8 cellular contexts compared by ENCODE assay signal in the genomic region with DNA sequence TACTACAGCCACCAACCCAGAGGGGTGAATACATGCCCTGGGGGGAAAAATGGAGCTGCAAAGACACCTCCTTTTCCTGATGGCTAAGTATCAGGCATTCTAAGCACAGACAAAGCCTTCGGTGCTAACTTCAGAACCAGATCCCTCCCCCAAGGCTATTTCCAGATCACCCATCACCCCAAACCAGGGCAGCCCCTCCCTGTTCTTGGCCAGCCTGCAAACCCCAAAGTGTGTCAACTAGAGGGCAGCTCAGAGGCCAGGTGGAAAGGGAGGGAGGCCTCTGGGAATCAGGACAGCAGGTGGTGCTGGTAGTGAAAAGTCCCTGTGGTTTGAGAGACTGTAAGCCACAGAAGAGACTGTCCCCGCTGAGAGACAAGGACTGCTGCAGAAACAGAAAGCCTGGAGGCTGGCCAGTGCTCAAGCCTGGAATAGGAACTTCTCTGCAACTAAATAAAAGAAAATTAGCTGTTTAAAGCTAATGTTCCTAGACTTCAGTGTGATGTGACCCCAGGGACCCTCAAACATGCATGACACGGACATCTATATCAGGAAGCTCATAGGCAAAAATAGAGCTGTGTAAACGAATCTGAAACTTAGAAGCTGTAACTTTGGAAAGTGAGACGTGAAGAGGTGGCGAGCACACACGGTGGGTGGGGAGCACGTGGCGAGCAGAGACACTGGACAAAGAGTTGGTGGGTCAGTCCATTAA. TPM values are rescaled to one million over a fixed set of nuclear protein-coding genes. Genes with fewer than 3 reads are reported as not detected.
A peak's percentile ranks its signal among the peaks of the same experiment; 100 is the strongest.
DNase-seq lines count a peak whose midpoint lies in the region; ATAC-seq and TF ChIP-seq lines count a peak whose summit lies in the region.

No MANE protein-coding gene starts in this region.

- intact Hi-C loops in heart left ventricle (cut with DNase I): loop anchor here in 6 of 10 donors (2.0 to 10.0 kb wide), 5 partner anchors 34 to 60 kb away; a partner anchor contains a TSS

- peaks cover 24% of the 10 kb centered on the region for H3K4me1 Mint-ChIP-seq in stimulated activated memory B cell treated with anti-CD40 and anti-IgM and Interleukin-4, amounts not matched to agents 10 μg/mL and 1 μg/mL and 100 μg/mL, for 72 hours

- H3K36me3 Mint-ChIP-seq in stimulated activated memory B cell treated with anti-CD40 and anti-IgM and Interleukin-4, amounts not matched to agents 10 μg/mL and 1 μg/mL and 100 μg/mL, for 72 hours: peaks cover 24% of the 10 kb centered on the region

- H3K9me3 ChIP-seq in heart left ventricle: no peaks in the 10 kb centered on the region

- H3K27ac ChIP-seq in heart left ventricle: peak overlapping the region in 11 of 12 donors; percentile 5 to 83 (median 69)

- H3K27ac Mint-ChIP-seq in stimulated activated memory B cell treated with anti-CD40 and anti-IgM and Interleukin-4, amounts not matched to agents 10 μg/mL and 1 μg/mL and 100 μg/mL, for 72 hours: peak overlapping the region; percentile 77

- H3K4me3 ChIP-seq in GM08714 (ENCODE audit: low read length) (peak overlapping the region; percentile 41; the same call in 1 of the 2 replicates), heart left ventricle (peak overlapping the region in 5 of 12 donors; percentile 3 to 23 (median 3))

- DNase-seq in RKO (ENCODE audit: low spot score): peak; percentile 24
- DNase-seq in heart left ventricle: peak; percentile 64 to 82 (median 69)
- no peak for DNase-seq in stimulated activated CD4-positive, alpha-beta T cell treated with anti-CD3 and anti-CD28 coated beads, Interleukin-4, amount 100 ng/mL, for 24 hours
- DNase-seq in DMS114 treated with DMSO at 0.1 percent for 48 hours (lab: John Stamatoyannopoulos, UW; ENCODE audit: unreplicated experiment): no peak

- no peaks in the 10 kb centered on the region for H3K9me3 Mint-ChIP-seq in stimulated activated memory B cell treated with anti-CD40 and anti-IgM and Interleukin-4, amounts not matched to agents 10 μg/mL and 1 μg/mL and 100 μg/mL, for 72 hours

- peak in 8 of 12 donors; percentile 23 to 59 (median 35) for TF ChIP-seq CTCF in heart left ventricle (IDR thresholded peaks at IDR 0.05)

- ATAC-seq in GM19468 (IDR thresholded peaks at IDR 0.05; ENCODE audit: extremely low read depth, unreplicated experiment) (peak; percentile 24), HG03520 (IDR thresholded peaks at IDR 0.05; ENCODE audit: unreplicated experiment) (peak; percentile 52), heart left ventricle (peak; percentile 94 to 97 (median 96))
- ATAC-seq in stimulated activated memory B cell treated with anti-CD40 and anti-IgM and Interleukin-4, amounts not matched to agents 10 μg/mL and 1 μg/mL and 100 μg/mL, for 72 hours: peak; percentile 77

- no peaks in the 10 kb centered on the region for H3K27me3 Mint-ChIP-seq in stimulated activated memory B cell treated with anti-CD40 and anti-IgM and Interleukin-4, amounts not matched to agents 10 μg/mL and 1 μg/mL and 100 μg/mL, for 72 hours

- H3K4me1 ChIP-seq in heart left ventricle: peaks cover 0 to 22% (median 10%) of the 10 kb centered on the region in 12 donors

- no peaks in the 10 kb centered on the region for H3K27me3 ChIP-seq in heart left ventricle

- WGBS in heart left ventricle, 4 donors: 15 to 30% (median 25%) methylated on average over 9 of the region's 9 CpGs

- H3K4me3 Mint-ChIP-seq in stimulated activated memory B cell treated with anti-CD40 and anti-IgM and Interleukin-4, amounts not matched to agents 10 μg/mL and 1 μg/mL and 100 μg/mL, for 72 hours: peak overlapping the region; percentile 61

- no peak for TF ChIP-seq POLR2A in heart left ventricle (IDR thresholded peaks at IDR 0.05)

- H3K36me3 ChIP-seq in heart left ventricle: peaks cover 0 to 26% (median 23%) of the 10 kb centered on the region in 9 donors

RNA-seq across cellular contexts. Expression of a gene that starts 9.1 kb away (rescaled TPM):
- 10 to 100 TPM; 31.5 to 80.1 (median 49.3) TPM for total RNA-seq in heart left ventricle
- 100 to 1,000 TPM in 1 of 2 donors, 10 to 100 TPM in 1; 46.4 to 112 TPM for polyA plus RNA-seq in heart left ventricle

RNA-seq across cellular contexts. Expression of a gene that starts 9.4 kb away (rescaled TPM):
- total RNA-seq in heart left ventricle: 10 to 100 TPM; 21.3 to 39.0 (median 28.3) TPM
- 10 to 100 TPM; 12.2 to 16.8 TPM for polyA plus RNA-seq in heart left ventricle

RNA-seq across cellular contexts. Expression of a gene that starts 40.5 kb away (rescaled TPM):
- total RNA-seq in heart left ventricle: 10 to 100 TPM; 11.0 to 28.2 (median 16.7) TPM
- 10 to 100 TPM in 1 of 2 donors, 1 to 10 TPM in 1; 8.6 to 15.3 TPM for polyA plus RNA-seq in heart left ventricle

RNA-seq across cellular contexts. Expression of a gene that starts 41.1 kb away (rescaled TPM):
- total RNA-seq in heart left ventricle: 1 to 10 TPM in 7 of 9 donors, under 1 TPM in 2; 0.71 to 4.1 (median 2.0) TPM
- 1 to 10 TPM; 2.1 to 2.9 TPM for polyA plus RNA-seq in heart left ventricle

RNA-seq across cellular contexts. Expression of a gene that starts 51.7 kb away (rescaled TPM):
- total RNA-seq in heart left ventricle: 10 to 100 TPM; 48.1 to 76.2 (median 57.9) TPM
- polyA plus RNA-seq in heart left ventricle: 10 to 100 TPM; 53.1 to 71.7 TPM

Comparison
In these comparisons a context has a peak if more than half of its experiments do, and no peak if none do; other contexts are left out.
1. ATAC-seq: peak in every context shown above with its lines; median percentile 96 in heart left ventricle; 77 in stimulated activated memory B cell treated with anti-CD40 and anti-IgM and Interleukin-4, amounts not matched to agents 10 μg/mL and 1 μg/mL and 100 μg/mL, for 72 hours; 52 in HG03520; 24 in GM19468.
2. DNase-seq: peak in RKO (single experiment) and heart left ventricle (5 of 5); none in stimulated activated CD4-positive, alpha-beta T cell treated with anti-CD3 and anti-CD28 coated beads, Interleukin-4, amount 100 ng/mL, for 24 hours (single experiment) and DMS114 treated with DMSO at 0.1 percent for 48 hours (single experiment).